Comparison of ENCODE assay signal across 8 cellular contexts in genomic region chr15:45522931-45523331, GRCh38. TPM values are rescaled to one million over a fixed set of nuclear protein-coding genes. Genes with fewer than 3 reads are reported as not detected.
DNase-seq lines count a peak whose midpoint lies in the region; ATAC-seq, FAIRE-seq and TF ChIP-seq lines count a peak whose summit lies in the region.

No MANE protein-coding gene starts in this region.

- POLR2A ChIA-PET in H1 (lab: Charles Lee; ENCODE audit: partially characterized antibody), result interaction anchor here (0.9 kb wide), 1 partner anchor 51 kb away, joined by 3 read pairs; no protein-coding TSS in a partner anchor

- no peak overlapping the region for H3K56ac ChIP-seq in H1 (replicated peaks; ENCODE audit: insufficient read length, low read depth, low read length)

- no peak overlapping the region for H2BK5ac ChIP-seq in H1 (ENCODE audit: low read depth, low read length)

- H3K14ac ChIP-seq in H1 (ENCODE audit: insufficient read length), result no peak overlapping the region

- peaks cover 4% of the 10 kb centered on the region for H3K36me3 Mint-ChIP-seq in T-helper 1 cell treated with Interleukin-12 subunit alpha and Interleukin-12 subunit beta and Interleukin-4 antibody, amounts not matched to agents 30 μg/mL and 1 μg/mL, for 36 hours (ENCODE audit: low read depth)

- H2BK15ac ChIP-seq in H1 (ENCODE audit: low read length), result no peak overlapping the region

- no peak for DNase-seq in T-helper 1 cell
- no peak for DNase-seq in Peyer's patch
- DNase-seq in H1 (ENCODE audit: low read depth in 1 of 2, low spot score in 2 of 2), result no peak
- DNase-seq in NCI-H2107 (lab: John Stamatoyannopoulos, UW), result no peak

- no peak overlapping the region for H3K9ac ChIP-seq in H1 (replicated peaks in 1 of 4; ENCODE audit: extremely low read depth in 1 of 4, low read depth in 3 of 4, low read length in 3 of 4)

- no peak overlapping the region for H2BK20ac ChIP-seq in H1 (ENCODE audit: low read length)

- H3K4me1 ChIP-seq in Peyer's patch (peaks cover 0 to 21% (median 0%) of the 10 kb centered on the region in 4 donors), H1 (replicated peaks in 1 of 4; ENCODE audit: control insufficient read depth in 3 of 4, insufficient read depth in 4 of 4, low read length in 3 of 4) (peaks cover 0 to 3% (median 0%) of the 10 kb centered on the region in 4 experiments; a peak in 3 of 7 replicates), muscle layer of duodenum (ENCODE audit: control insufficient read depth in 1 of 2, insufficient read depth in 2 of 2, low read length in 2 of 2) (peaks cover 8 to 15% of the 10 kb centered on the region in 2 donors)

- CTCF ChIA-PET in H1 (lab: Charles Lee; ENCODE audit: partially characterized antibody), result interaction anchor here (0.6 to 1.8 kb wide), 2 partner anchors 51 to 140 kb away, joined by 5 to 7 read pairs; no protein-coding TSS in a partner anchor

- H3K23ac ChIP-seq in H1 (ENCODE audit: insufficient read length), result no peak overlapping the region

- H4K20me1 ChIP-seq in H1 (replicated peaks in 1 of 2; ENCODE audit: control insufficient read depth in 1 of 2, insufficient read depth in 2 of 2, low read length in 2 of 2), result no peaks in the 10 kb centered on the region

- no peak overlapping the region for H2BK12ac ChIP-seq in H1 (ENCODE audit: low read depth, low read length)

- peak overlapping the region; percentile 73 to 74 for H3K4me2 ChIP-seq in H1 (ENCODE audit: insufficient read depth in 1 of 2, low read depth in 2 of 2, low read length in 2 of 2)

- H3K27me3 ChIP-seq in Peyer's patch, result no peaks in the 10 kb centered on the region
- peaks cover 28 to 52% (median 41%) of the 10 kb centered on the region in 4 experiments for H3K27me3 ChIP-seq in H1 (replicated peaks in 1 of 4; ENCODE audit: control insufficient read depth in 3 of 4, extremely low read depth in 1 of 4, insufficient read depth in 3 of 4, low read length in 3 of 4)
- H3K27me3 ChIP-seq in muscle layer of duodenum (ENCODE audit: low read depth, low read length), result no peaks in the 10 kb centered on the region

- TF ChIP-seq CTCF in Peyer's patch (IDR thresholded peaks at IDR 0.05) (no peak), H1 (IDR thresholded peaks at IDR 0.05; ENCODE audit: control extremely low read depth in 1 of 3, insufficient read depth in 1 of 3, low read depth in 1 of 3, low read length in 3 of 3) (no peak)

- no peaks in the 10 kb centered on the region for H3K79me1 ChIP-seq in H1 (ENCODE audit: low read depth, low read length)

- H2BK120ac ChIP-seq in H1 (replicated peaks; ENCODE audit: low read depth, low read length), result no peak overlapping the region

- WGBS in H1 (ENCODE audit: extremely low coverage in 1 of 2, insufficient coverage in 1 of 2, insufficient read length in 1 of 2, insufficient replicate concordance in 2 of 2, low coverage in 1 of 2, low lambda C conversion rate in 2 of 2, missing lambda C conversion rate in 1 of 2), 2 experiments, result 5% methylated on average over 14 of the region's 18 CpGs; no CpG with 5 or more reads in 1 of the 2 experiments

- H3K18ac ChIP-seq in H1 (ENCODE audit: extremely low read depth, low read length), result no peak overlapping the region

- H2AFZ ChIP-seq in H1 (ENCODE audit: low read length), result peak overlapping the region; percentile 79; the same call in 1 of the 2 replicates

- no peak for TF ChIP-seq EP300 in H1 (IDR thresholded peaks at IDR 0.05; ENCODE audit: borderline replicate concordance in 1 of 2, low read depth in 2 of 2, low read length in 2 of 2)

- H3K27ac ChIP-seq in Peyer's patch, result peak overlapping the region; percentile 77 to 92 (median 84)
- H3K27ac ChIP-seq in H1 (ENCODE audit: low read depth, low read length), result no peak overlapping the region
- H3K27ac ChIP-seq in muscle layer of duodenum (ENCODE audit: low read length), result peak overlapping the region; percentile 10

- H3K36me3 ChIP-seq in Peyer's patch, result peaks cover 0 to 3% (median 0%) of the 10 kb centered on the region in 3 donors
- H3K36me3 ChIP-seq in H1 (ENCODE audit: control insufficient read depth in 2 of 4, insufficient read depth in 4 of 4, low read length in 3 of 4), result no peaks in the 10 kb centered on the region
- no peaks in the 10 kb centered on the region for H3K36me3 ChIP-seq in muscle layer of duodenum (ENCODE audit: control insufficient read depth in 1 of 2, insufficient read depth in 2 of 2, low read length in 2 of 2)

- H3K9me3 ChIP-seq in Peyer's patch (no peaks in the 10 kb centered on the region), H1 (ENCODE audit: insufficient read depth in 2 of 2, low read depth in 1 of 2, low read length in 1 of 2) (no peaks in the 10 kb centered on the region), muscle layer of duodenum (ENCODE audit: control insufficient read depth in 1 of 2, low read length in 2 of 2) (no peaks in the 10 kb centered on the region)

- H2AK5ac ChIP-seq in H1 (ENCODE audit: low read depth, low read length), result no peak overlapping the region

- no peak overlapping the region for H4K5ac ChIP-seq in H1 (ENCODE audit: insufficient read length, low read depth, low read length)

- H3K4ac ChIP-seq in H1 (replicated peaks; ENCODE audit: insufficient read length, low read depth, low read length), result no peak overlapping the region

- peak overlapping the region; percentile 76 for H3K27ac Mint-ChIP-seq in T-helper 1 cell treated with Interleukin-12 subunit alpha and Interleukin-12 subunit beta and Interleukin-4 antibody, amounts not matched to agents 30 μg/mL and 1 μg/mL, for 36 hours

- TF ChIP-seq RAD21 in H1 (IDR thresholded peaks at IDR 0.05 in 1 of 2, conservative IDR thresholded peaks at IDR 0.05 in 1 of 2; ENCODE audit: low read depth in 2 of 2, low read length in 2 of 2), result no peak

- H3K4me3 ChIP-seq in Peyer's patch (peak overlapping the region; percentile 64 to 77 (median 72)), H1 (ENCODE audit: extremely low read depth in 1 of 4, insufficient read depth in 2 of 4, low read depth in 3 of 4, low read length in 4 of 4) (peak overlapping the region; percentile 38 to 59 (median 42)), muscle layer of duodenum (ENCODE audit: low read depth in 1 of 2, low read length in 2 of 2) (peak overlapping the region; percentile 54 to 82)

- H3K79me2 ChIP-seq in H1 (ENCODE audit: control insufficient read depth in 1 of 2, insufficient read depth in 2 of 2, low read length in 2 of 2), result no peaks in the 10 kb centered on the region

- TF ChIP-seq POLR2A in Peyer's patch (IDR thresholded peaks at IDR 0.05) (no peak), H1 (IDR thresholded peaks at IDR 0.05; ENCODE audit: control extremely low read depth in 1 of 2, low read depth in 2 of 2, low read length in 2 of 2) (no peak)

- H4K8ac ChIP-seq in H1 (ENCODE audit: extremely low read depth, insufficient read depth, low read length), result no peak overlapping the region

- H3K23me2 ChIP-seq in H1 (ENCODE audit: low read depth, low read length), result peaks cover 4% of the 10 kb centered on the region; the same call in 1 of the 2 replicates

- no peak for ATAC-seq in GM21423 (IDR thresholded peaks at IDR 0.05; ENCODE audit: unreplicated experiment)
- ATAC-seq in GM18517 (IDR thresholded peaks at IDR 0.05; ENCODE audit: unreplicated experiment), result no peak

- peak overlapping the region; percentile 86 for H3K4me3 Mint-ChIP-seq in T-helper 1 cell treated with Interleukin-12 subunit alpha and Interleukin-12 subunit beta and Interleukin-4 antibody, amounts not matched to agents 30 μg/mL and 1 μg/mL, for 36 hours

- H3K9me3 Mint-ChIP-seq in T-helper 1 cell treated with Interleukin-12 subunit alpha and Interleukin-12 subunit beta and Interleukin-4 antibody, amounts not matched to agents 30 μg/mL and 1 μg/mL, for 36 hours, result no peaks in the 10 kb centered on the region

- peaks cover 21% of the 10 kb centered on the region for H3K4me1 Mint-ChIP-seq in T-helper 1 cell treated with Interleukin-12 subunit alpha and Interleukin-12 subunit beta and Interleukin-4 antibody, amounts not matched to agents 30 μg/mL and 1 μg/mL, for 36 hours (ENCODE audit: low read depth)

- no peak for FAIRE-seq in H1 (lab: Jason Lieb, UNC)

- H4K91ac ChIP-seq in H1 (replicated peaks; ENCODE audit: insufficient read length, low read length), result no peak overlapping the region

- peaks cover 36% of the 10 kb centered on the region for H3K27me3 Mint-ChIP-seq in T-helper 1 cell treated with Interleukin-12 subunit alpha and Interleukin-12 subunit beta and Interleukin-4 antibody, amounts not matched to agents 30 μg/mL and 1 μg/mL, for 36 hours (ENCODE audit: low read depth)

TF ChIP-seq in H1, 55 proteins besides CTCF, POLR2A, EP300 and RAD21:
- no peak for TF ChIP-seq SRF (IDR thresholded peaks at IDR 0.05; ENCODE audit: low read depth, low read length)
- TF ChIP-seq YY1 (IDR thresholded peaks at IDR 0.05; ENCODE audit: low read depth, low read length), result no peak
- no peak for TF ChIP-seq CHD1 (IDR thresholded peaks at IDR 0.05; ENCODE audit: low read depth, low read length)
- TF ChIP-seq ATF2 (IDR thresholded peaks at IDR 0.05; ENCODE audit: low read length), result no peak

RNA-seq across cellular contexts. Expression of gene SLC30A4, which starts 0.4 kb away (rescaled TPM):
- total RNA-seq in Peyer's patch, result 10 to 100 TPM in 3 of 4 donors, 1 to 10 TPM in 1; 6.6 to 63.4 (median 42.0) TPM
- 0.07 TPM in 1 of 2 replicates, not detected in the other for total RNA-seq in H1 (2021; fragmentation: NEBNext Ultra II Directional; extraction: Animal tissue kit (Norgen Biotek cat#: 25700))
- under 0.01 TPM in 1 of 2 replicates, not detected in the other for polyA plus RNA-seq in H1 (2011; rRNA removed)
- not detected for polyA plus RNA-seq in H1 (2011; cell fraction: cytosol; rRNA removed)
- not detected for polyA plus RNA-seq in H1 (2011; cell fraction: nucleus; rRNA removed)
- not detected in 4 replicates for polyA plus RNA-seq in H1 (2012, experiment 1 of 2)
- not detected for polyA plus RNA-seq in H1 (2012, experiment 2 of 2)
- 0.02 TPM for polyA plus RNA-seq in H1 (2013, experiment 1 of 2)
- polyA plus RNA-seq in H1 (2013, experiment 2 of 2), result 0.07 TPM
- polyA minus RNA-seq in H1 (2011; rRNA and poly(A)+ RNA removed), result 0.05 TPM in 1 of 2 replicates, not detected in the other
- polyA minus RNA-seq in H1 (2011; cell fraction: cytosol; rRNA and poly(A)+ RNA removed), result not detected
- polyA minus RNA-seq in H1 (2011; cell fraction: nucleus; rRNA and poly(A)+ RNA removed), result not detected
